17 cellular contexts compared by ENCODE assay signal in the genomic region with DNA sequence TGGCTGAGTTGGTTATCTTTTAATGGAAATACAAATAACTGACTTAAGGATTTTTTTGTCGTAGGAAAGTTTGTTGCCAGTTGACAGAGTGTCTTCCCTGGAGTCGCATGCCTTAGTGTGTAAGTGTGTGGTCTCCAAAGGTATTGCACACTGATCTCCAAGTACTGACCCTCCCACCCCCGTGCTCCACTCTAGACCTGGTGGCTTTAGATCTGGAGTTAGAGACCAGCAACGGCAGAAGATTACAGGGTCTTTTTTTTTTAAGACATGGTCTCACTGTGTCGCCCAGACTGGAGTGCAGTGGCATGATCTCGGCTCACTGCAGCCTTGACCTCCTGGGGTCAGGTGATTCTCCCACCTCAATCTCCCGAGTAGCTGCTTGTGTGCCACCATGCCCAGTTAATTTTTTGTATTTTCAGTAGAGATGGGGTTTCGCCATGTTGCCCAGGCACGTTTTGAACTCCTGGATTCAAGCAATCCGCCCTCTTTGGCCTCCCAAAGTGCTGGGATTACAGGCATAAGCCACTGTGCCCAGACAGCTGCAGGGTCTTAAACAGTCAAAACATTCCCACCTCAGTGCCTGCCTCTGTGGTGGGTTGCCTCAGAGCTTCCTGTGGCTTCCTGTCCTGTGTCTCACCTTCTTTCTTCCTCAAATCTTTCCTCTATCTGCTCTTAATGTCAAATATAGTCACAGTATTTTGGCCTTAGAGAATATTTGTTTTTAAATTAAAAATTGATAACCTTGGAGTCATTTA. TPM values are rescaled to one million over a fixed set of nuclear protein-coding genes. Genes with fewer than 3 reads are reported as not detected.
A peak's percentile ranks its signal among the peaks of the same experiment; 100 is the strongest.
DNase-seq lines count a peak whose midpoint lies in the region; ATAC-seq, FAIRE-seq and TF ChIP-seq lines count a peak whose summit lies in the region.
"Had no signal": no experiment of that assay in that cellular context is flagged by ENCODE, and none has a peak within 500 bp of the region (broad histone marks: within the 10 kb centered on the region; RNA-seq: fewer than 3 reads in every experiment).

No MANE protein-coding gene starts in this region.

- no peak overlapping the region for H3K9ac ChIP-seq in kidney (ENCODE audit: low read length in 2 of 2)

- intact Hi-C loops in activated CD4-positive, alpha-beta T cell treated with anti-CD3 and anti-CD28 coated beads for 36 hours (cut with DNase I, micrococcal nuclease), result loop anchor here in 1 of 2 experiments (10.0 kb wide), 1 partner anchor 906 kb away; a partner anchor contains a TSS
- intact Hi-C loops in activated T-helper 1 cell treated with anti-CD3 and anti-CD28 coated beads, Interleukin-12 subunit alpha, Interleukin-12 subunit beta, Interleukin-2, Interleukin-4 antibody, amounts not matched to agents 30 ng/mL and 10 ng/mL and 1 ng/mL, durations not matched to agents 14 hours and 24 hours and 36 hours (cut with micrococcal nuclease), result no loop called here
- intact Hi-C loops in natural killer cell (cut with micrococcal nuclease) (loop anchor here (10.0 kb wide), 1 partner anchor 356 kb away; no protein-coding TSS in a partner anchor), tibial artery (cut with DNase I; ENCODE audit: low total_unique reads) (loop anchor here (10.0 kb wide), 1 partner anchor 154 kb away; a partner anchor contains a TSS), kidney (cut with DNase I) (no loop called here)

- no peak overlapping the region for H3K4me3 Mint-ChIP-seq in activated CD4-positive, alpha-beta T cell treated with anti-CD3 and anti-CD28 coated beads for 36 hours
- H3K4me3 Mint-ChIP-seq in activated T-helper 1 cell treated with anti-CD3 and anti-CD28 coated beads, Interleukin-12 subunit alpha, Interleukin-12 subunit beta, Interleukin-2, Interleukin-4 antibody, amounts not matched to agents 30 ng/mL and 10 ng/mL and 1 ng/mL, durations not matched to agents 14 hours and 24 hours and 36 hours, result peak overlapping the region; percentile 31
- peak overlapping the region; percentile 87 for H3K4me3 Mint-ChIP-seq in natural killer cell
- H3K4me3 Mint-ChIP-seq: neural crest cell had no signal

- H3K27ac Mint-ChIP-seq in activated CD4-positive, alpha-beta T cell treated with anti-CD3 and anti-CD28 coated beads for 36 hours, result peak overlapping the region; percentile 69
- H3K27ac Mint-ChIP-seq in activated T-helper 1 cell treated with anti-CD3 and anti-CD28 coated beads, Interleukin-12 subunit alpha, Interleukin-12 subunit beta, Interleukin-2, Interleukin-4 antibody, amounts not matched to agents 30 ng/mL and 10 ng/mL and 1 ng/mL, durations not matched to agents 14 hours and 24 hours and 36 hours, result peak overlapping the region; percentile 40
- peak overlapping the region; percentile 95 for H3K27ac Mint-ChIP-seq in natural killer cell

- H3K9me3 Mint-ChIP-seq in activated CD4-positive, alpha-beta T cell treated with anti-CD3 and anti-CD28 coated beads for 36 hours (ENCODE audit: low read depth), result no peaks in the 10 kb centered on the region
- H3K9me3 Mint-ChIP-seq in activated T-helper 1 cell treated with anti-CD3 and anti-CD28 coated beads, Interleukin-12 subunit alpha, Interleukin-12 subunit beta, Interleukin-2, Interleukin-4 antibody, amounts not matched to agents 30 ng/mL and 10 ng/mL and 1 ng/mL, durations not matched to agents 14 hours and 24 hours and 36 hours, result no peaks in the 10 kb centered on the region
- H3K9me3 Mint-ChIP-seq in natural killer cell, result no peaks in the 10 kb centered on the region
- H3K9me3 Mint-ChIP-seq: neural crest cell had no signal

- no peak for FAIRE-seq in kidney (lab: Jason Lieb, UNC)
- FAIRE-seq: A549, keratinocyte, urothelium cell line had no signal

- H3K36me3 ChIP-seq in tibial artery (no peaks in the 10 kb centered on the region), kidney (ENCODE audit: control insufficient read depth in 1 of 2, insufficient read depth in 2 of 2, low read length in 2 of 2) (no peaks in the 10 kb centered on the region)

- no peak overlapping the region for H3K27ac ChIP-seq in tibial artery
- no peak overlapping the region for H3K27ac ChIP-seq in kidney (ENCODE audit: low read depth in 2 of 2, low read length in 2 of 2)
- H3K27ac ChIP-seq: A549 had no signal

- H3K36me3 Mint-ChIP-seq in activated CD4-positive, alpha-beta T cell treated with anti-CD3 and anti-CD28 coated beads for 36 hours (ENCODE audit: low read depth), result peaks cover 14% of the 10 kb centered on the region
- H3K36me3 Mint-ChIP-seq in activated T-helper 1 cell treated with anti-CD3 and anti-CD28 coated beads, Interleukin-12 subunit alpha, Interleukin-12 subunit beta, Interleukin-2, Interleukin-4 antibody, amounts not matched to agents 30 ng/mL and 10 ng/mL and 1 ng/mL, durations not matched to agents 14 hours and 24 hours and 36 hours (ENCODE audit: low read depth), result peaks cover 14% of the 10 kb centered on the region
- H3K36me3 Mint-ChIP-seq in natural killer cell, result no peaks in the 10 kb centered on the region

- peaks cover 0 to 22% (median 10%) of the 10 kb centered on the region in 4 donors for H3K4me1 ChIP-seq in tibial artery
- H3K4me1 ChIP-seq in kidney (ENCODE audit: control insufficient read depth in 1 of 2, insufficient read depth in 1 of 2, low read depth in 1 of 2, low read length in 2 of 2), result peaks cover 2 to 4% of the 10 kb centered on the region in 2 donors

- peaks cover 87% of the 10 kb centered on the region for H3K4me1 Mint-ChIP-seq in activated CD4-positive, alpha-beta T cell treated with anti-CD3 and anti-CD28 coated beads for 36 hours
- H3K4me1 Mint-ChIP-seq in activated T-helper 1 cell treated with anti-CD3 and anti-CD28 coated beads, Interleukin-12 subunit alpha, Interleukin-12 subunit beta, Interleukin-2, Interleukin-4 antibody, amounts not matched to agents 30 ng/mL and 10 ng/mL and 1 ng/mL, durations not matched to agents 14 hours and 24 hours and 36 hours (ENCODE audit: low read depth), result peaks cover 77% of the 10 kb centered on the region
- peaks cover 82 to 87% of the 10 kb centered on the region in 2 donors for H3K4me1 Mint-ChIP-seq in natural killer cell

- peak; percentile 17 for DNase-seq in activated CD4-positive, alpha-beta T cell treated with anti-CD3 and anti-CD28 coated beads for 36 hours
- no peak for DNase-seq in activated CD4-positive, alpha-beta T cell treated with anti-CD3 and anti-CD28 coated beads for 1 hour
- peak; percentile 63 for DNase-seq in Jurkat, Clone E6-1 (ENCODE audit: low read depth, low spot score)
- no peak for DNase-seq in activated T-helper 1 cell treated with anti-CD3 and anti-CD28 coated beads, Interleukin-12 subunit alpha, Interleukin-12 subunit beta, Interleukin-2, Interleukin-4 antibody, amounts not matched to agents 30 ng/mL and 10 ng/mL and 1 ng/mL, durations not matched to agents 14 hours and 24 hours and 36 hours (ENCODE audit: low spot score)
- no peak for DNase-seq in natural killer cell
- DNase-seq in tibial artery, result no peak
- DNase-seq in kidney, result no peak
- no peak for DNase-seq in NCI-H524 treated with DMSO at 0.1 percent for 48 hours (lab: John Stamatoyannopoulos, UW)
- DNase-seq: activated CD4-positive, alpha-beta T cell treated with anti-CD3 and anti-CD28 coated beads, Interleukin-2, amount 50 U/mL, for 4 hours; DMS53; foreskin fibroblast; KG1; NCI-H2107 had no signal

- H3K4me3 ChIP-seq in Jurkat, Clone E6-1 (ENCODE audit: low read length), result no peak overlapping the region
- H3K4me3 ChIP-seq in tibial artery, result no peak overlapping the region
- no peak overlapping the region for H3K4me3 ChIP-seq in kidney (ENCODE audit: low read length in 2 of 2)
- H3K4me3 ChIP-seq: A549 had no signal

- no peaks in the 10 kb centered on the region for H3K27me3 ChIP-seq in tibial artery

- POLR2A ChIA-PET in activated CD4-positive, alpha-beta T cell treated with anti-CD3 and anti-CD28 coated beads for 36 hours (lab: Charles Lee), result interaction anchor here (0.7 to 1.1 kb wide), 2 partner anchors 64 to 67 kb away, joined by 3 to 4 read pairs; no protein-coding TSS in a partner anchor

- CTCF ChIA-PET in activated CD4-positive, alpha-beta T cell treated with anti-CD3 and anti-CD28 coated beads for 36 hours (lab: Charles Lee), result interaction anchor here (0.8 to 1.1 kb wide), 3 partner anchors 31 to 47 kb away, joined by 3 to 4 read pairs (median 3); no protein-coding TSS in a partner anchor

- no peak for ATAC-seq in activated CD4-positive, alpha-beta T cell treated with anti-CD3 and anti-CD28 coated beads for 36 hours
- ATAC-seq in natural killer cell, result no peak

- TF ChIP-seq CTCF in natural killer cell (IDR thresholded peaks at IDR 0.05) (no peak), tibial artery (IDR thresholded peaks at IDR 0.05) (no peak), kidney (IDR thresholded peaks at IDR 0.05; ENCODE audit: borderline replicate concordance, extremely low read depth, insufficient read depth) (no peak)

- no peaks in the 10 kb centered on the region for H3K9me3 ChIP-seq in tibial artery
- no peaks in the 10 kb centered on the region for H3K9me3 ChIP-seq in kidney (ENCODE audit: control insufficient read depth in 1 of 2, low read length in 2 of 2)
- H3K9me3 ChIP-seq: A549 had no signal

- no peaks in the 10 kb centered on the region for H3K27me3 Mint-ChIP-seq in activated CD4-positive, alpha-beta T cell treated with anti-CD3 and anti-CD28 coated beads for 36 hours
- H3K27me3 Mint-ChIP-seq in activated T-helper 1 cell treated with anti-CD3 and anti-CD28 coated beads, Interleukin-12 subunit alpha, Interleukin-12 subunit beta, Interleukin-2, Interleukin-4 antibody, amounts not matched to agents 30 ng/mL and 10 ng/mL and 1 ng/mL, durations not matched to agents 14 hours and 24 hours and 36 hours (ENCODE audit: insufficient read depth), result no peaks in the 10 kb centered on the region
- H3K27me3 Mint-ChIP-seq in natural killer cell (ENCODE audit: low read depth in 2 of 2), result no peaks in the 10 kb centered on the region

RNA-seq across cellular contexts. Expression of a gene that starts 6.9 kb away (rescaled TPM):
- total RNA-seq in activated CD4-positive, alpha-beta T cell treated with anti-CD3 and anti-CD28 coated beads for 36 hours, result 10 to 100 TPM; 40.2 to 58.7 TPM
- polyA plus RNA-seq in Jurkat, Clone E6-1 (2012; ENCODE audit: insufficient read depth, insufficient read length), result 26.3 TPM
- total RNA-seq in activated T-helper 1 cell treated with anti-CD3 and anti-CD28 coated beads, Interleukin-12 subunit alpha, Interleukin-12 subunit beta, Interleukin-2, Interleukin-4 antibody, amounts not matched to agents 30 ng/mL and 10 ng/mL and 1 ng/mL, durations not matched to agents 14 hours and 24 hours and 36 hours, result 85.5 and 95.3 TPM in 2 replicates
- 100 to 1,000 TPM; 187 to 232 (median 213) TPM for total RNA-seq in natural killer cell
- 48.5 TPM for total RNA-seq in kidney
- 8.8 TPM for polyA plus RNA-seq in kidney (ENCODE audit: insufficient read depth, low read depth, low replicate concordance)

Comparison
In these comparisons a context has a peak if more than half of its experiments do, and no peak if none do; other contexts are left out.
1. DNase-seq: peak in activated CD4-positive, alpha-beta T cell treated with anti-CD3 and anti-CD28 coated beads for 36 hours (single experiment) and Jurkat, Clone E6-1 (single experiment); none in activated CD4-positive, alpha-beta T cell treated with anti-CD3 and anti-CD28 coated beads for 1 hour (single experiment), activated T-helper 1 cell treated with anti-CD3 and anti-CD28 coated beads, Interleukin-12 subunit alpha, Interleukin-12 subunit beta, Interleukin-2, Interleukin-4 antibody, amounts not matched to agents 30 ng/mL and 10 ng/mL and 1 ng/mL, durations not matched to agents 14 hours and 24 hours and 36 hours (single experiment), natural killer cell (single experiment), tibial artery (0 of 2), kidney (single experiment) and NCI-H524 treated with DMSO at 0.1 percent for 48 hours (single experiment).
2. H3K27ac Mint-ChIP-seq: peak in every context shown above with its lines; median percentile 95 in natural killer cell; 69 in activated CD4-positive, alpha-beta T cell treated with anti-CD3 and anti-CD28 coated beads for 36 hours; 40 in activated T-helper 1 cell treated with anti-CD3 and anti-CD28 coated beads, Interleukin-12 subunit alpha, Interleukin-12 subunit beta, Interleukin-2, Interleukin-4 antibody, amounts not matched to agents 30 ng/mL and 10 ng/mL and 1 ng/mL, durations not matched to agents 14 hours and 24 hours and 36 hours.
3. intact Hi-C loops: an anchor here in natural killer cell (10.0 kb wide) and tibial artery (10.0 kb wide); none called in activated T-helper 1 cell treated with anti-CD3 and anti-CD28 coated beads, Interleukin-12 subunit alpha, Interleukin-12 subunit beta, Interleukin-2, Interleukin-4 antibody, amounts not matched to agents 30 ng/mL and 10 ng/mL and 1 ng/mL, durations not matched to agents 14 hours and 24 hours and 36 hours and kidney.